Comparison of ENCODE assay signal across 14 cellular contexts in the genomic region with DNA sequence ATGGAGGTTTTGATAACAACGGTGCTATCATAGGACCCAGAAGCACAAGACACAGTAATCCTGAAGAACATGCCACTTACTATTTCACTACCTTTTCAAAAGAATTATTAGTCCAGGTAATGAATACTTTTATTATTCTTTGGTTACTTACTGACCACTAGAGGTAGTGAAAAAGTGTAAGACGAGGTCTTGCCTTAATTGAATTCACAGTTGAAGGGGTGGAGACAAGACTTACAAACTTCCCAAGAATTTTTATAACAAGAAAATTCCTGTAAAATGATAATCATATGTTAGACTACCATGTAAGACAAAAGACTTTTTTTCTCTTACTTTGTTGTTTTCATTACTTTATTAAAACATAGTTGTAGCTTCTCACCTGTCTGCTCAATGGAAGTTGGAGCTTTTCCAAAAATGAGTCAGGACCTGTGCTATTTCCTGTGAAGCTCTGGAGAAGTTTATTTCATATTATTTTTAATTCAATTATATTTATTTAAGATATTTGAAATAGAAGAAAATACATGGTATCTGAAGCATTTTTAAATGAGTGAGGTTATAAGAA.
"Had no signal": no experiment of that assay in that cellular context is flagged by ENCODE, and none has a peak within 500 bp of the region (broad histone marks: within the 10 kb centered on the region; RNA-seq: fewer than 3 reads in every experiment).

No MANE protein-coding gene starts in this region.

- H3K27me3 ChIP-seq: adrenal gland, esophagus squamous epithelium, gastrocnemius medialis, testis had no signal

- H3K4me3 ChIP-seq: adrenal gland, esophagus squamous epithelium, gastrocnemius medialis, testis had no signal

- H3K9me3 ChIP-seq: adrenal gland, esophagus squamous epithelium, gastrocnemius medialis, testis had no signal

- H3K4me1 Mint-ChIP-seq: activated CD4-positive, alpha-beta T cell treated with anti-CD3 and anti-CD28 coated beads, Interleukin-2, amount 10 ng/mL, durations not matched to agents 24 days and 14 days; central memory CD8-positive, alpha-beta T cell; mesothelial cell of epicardium; neural crest cell; stimulated activated naive CD8-positive, alpha-beta T cell treated with anti-CD3 and anti-CD28 coated beads, Interleukin-15, amount 100 ng/mL, for 72 hours had no signal

- ATAC-seq: gastrocnemius medialis; stimulated activated naive CD8-positive, alpha-beta T cell treated with anti-CD3 and anti-CD28 coated beads, Interleukin-15, amount 100 ng/mL, for 72 hours had no signal

- DNase-seq: activated CD4-positive, alpha-beta T cell treated with anti-CD3 and anti-CD28 coated beads, Interleukin-2, amount 10 ng/mL, durations not matched to agents 24 days and 14 days; activated naive CD4-positive, alpha-beta T cell treated with anti-CD3 and anti-CD28 coated beads, Interleukin-2, amount 50 U/mL, for 16 hours; adrenal gland; esophagus squamous epithelium; gastrocnemius medialis; kidney; stimulated activated CD4-positive, alpha-beta T cell treated with anti-CD3 and anti-CD28 coated beads, Interleukin-4, amount 100 ng/mL, for 1 hour; stimulated activated naive CD8-positive, alpha-beta T cell treated with anti-CD3 and anti-CD28 coated beads, Interleukin-15, amount 100 ng/mL, for 72 hours; testis had no signal

- H3K27ac Mint-ChIP-seq: activated CD4-positive, alpha-beta T cell treated with anti-CD3 and anti-CD28 coated beads, Interleukin-2, amount 10 ng/mL, durations not matched to agents 24 days and 14 days; activated T-helper 2 cell treated with anti-CD3 and anti-CD28 coated beads, Interferon-gamma antibody, Interleukin-2, Interleukin-4, amounts not matched to agents 10 μg/mL and 5 μg/mL and 100 μg/mL, durations not matched to agents 14 hours and 24 hours and 36 hours; mesothelial cell of epicardium; stimulated activated naive CD8-positive, alpha-beta T cell treated with anti-CD3 and anti-CD28 coated beads, Interleukin-15, amount 100 ng/mL, for 72 hours; T-helper 1 cell treated with Interleukin-12 subunit alpha and Interleukin-12 subunit beta and Interleukin-4 antibody, amounts not matched to agents 30 μg/mL and 1 μg/mL, for 36 hours had no signal

- H3K27me3 Mint-ChIP-seq: activated CD4-positive, alpha-beta T cell treated with anti-CD3 and anti-CD28 coated beads, Interleukin-2, amount 10 ng/mL, durations not matched to agents 24 days and 14 days; central memory CD8-positive, alpha-beta T cell; stimulated activated naive CD8-positive, alpha-beta T cell treated with anti-CD3 and anti-CD28 coated beads, Interleukin-15, amount 100 ng/mL, for 72 hours had no signal

- FAIRE-seq: kidney had no signal

- H3K9me3 Mint-ChIP-seq: activated CD4-positive, alpha-beta T cell treated with anti-CD3 and anti-CD28 coated beads, Interleukin-2, amount 10 ng/mL, durations not matched to agents 24 days and 14 days; activated T-helper 2 cell treated with anti-CD3 and anti-CD28 coated beads, Interferon-gamma antibody, Interleukin-2, Interleukin-4, amounts not matched to agents 10 μg/mL and 5 μg/mL and 100 μg/mL, durations not matched to agents 14 hours and 24 hours and 36 hours; central memory CD8-positive, alpha-beta T cell; neural crest cell; stimulated activated naive CD8-positive, alpha-beta T cell treated with anti-CD3 and anti-CD28 coated beads, Interleukin-15, amount 100 ng/mL, for 72 hours; T-helper 1 cell treated with Interleukin-12 subunit alpha and Interleukin-12 subunit beta and Interleukin-4 antibody, amounts not matched to agents 30 μg/mL and 1 μg/mL, for 36 hours had no signal

- H3K4me3 Mint-ChIP-seq: activated CD4-positive, alpha-beta T cell treated with anti-CD3 and anti-CD28 coated beads, Interleukin-2, amount 10 ng/mL, durations not matched to agents 24 days and 14 days; central memory CD8-positive, alpha-beta T cell; mesothelial cell of epicardium; neural crest cell; stimulated activated naive CD8-positive, alpha-beta T cell treated with anti-CD3 and anti-CD28 coated beads, Interleukin-15, amount 100 ng/mL, for 72 hours; T-helper 1 cell treated with Interleukin-12 subunit alpha and Interleukin-12 subunit beta and Interleukin-4 antibody, amounts not matched to agents 30 μg/mL and 1 μg/mL, for 36 hours had no signal

- H3K4me1 ChIP-seq: adrenal gland, esophagus squamous epithelium, gastrocnemius medialis, testis had no signal

- H3K27ac ChIP-seq: adrenal gland, esophagus squamous epithelium, gastrocnemius medialis, testis had no signal
